28 cellular contexts compared by ENCODE assay signal in the genomic region with DNA sequence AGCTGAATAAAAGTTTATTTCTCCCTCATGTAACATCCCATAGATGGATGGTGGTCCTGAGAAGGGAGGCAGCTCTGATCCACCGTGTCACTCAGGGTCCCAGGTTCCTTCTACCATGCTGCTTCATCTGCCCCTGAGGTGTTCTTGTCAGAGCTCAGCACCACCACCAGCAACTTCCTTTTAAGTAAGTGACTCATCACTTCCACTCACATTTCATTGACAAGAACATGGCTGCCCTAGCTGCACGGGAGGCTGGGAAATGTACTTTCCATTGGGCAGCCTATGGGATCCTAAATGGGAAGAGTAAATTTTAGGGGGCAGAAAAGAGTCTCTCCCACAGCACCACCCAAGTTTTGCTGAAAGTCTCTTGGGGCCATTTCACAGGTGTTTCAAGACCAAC.
A peak's percentile ranks its signal among the peaks of the same experiment; 100 is the strongest.
DNase-seq lines count a peak whose midpoint lies in the region; TF ChIP-seq lines count a peak whose summit lies in the region.
"Had no signal": no experiment of that assay in that cellular context is flagged by ENCODE, and none has a peak within 500 bp of the region (broad histone marks: within the 10 kb centered on the region; RNA-seq: fewer than 3 reads in every experiment).

No MANE protein-coding gene starts in this region.

- TF ChIP-seq CTCF in HEK293 (tag by site-specific recombination; IDR thresholded peaks at IDR 0.05) (no peak), OCI-LY3 (IDR thresholded peaks at IDR 0.05; ENCODE audit: low read depth, low read length) (no peak), epithelial cell of esophagus (IDR thresholded peaks at IDR 0.05; ENCODE audit: insufficient read depth, low read depth, low read length, missing control alignments) (no peak), endodermal cell (conservative IDR thresholded peaks at IDR 0.05) (no peak)

- no peaks in the 10 kb centered on the region for H3K79me2 ChIP-seq in OCI-LY3 (ENCODE audit: low read length)
- H3K79me2 ChIP-seq: parathyroid adenoma had no signal

- H3K9ac ChIP-seq in OCI-LY3 (ENCODE audit: low read length) = no peak overlapping the region
- no peak overlapping the region for H3K9ac ChIP-seq in endodermal cell (ENCODE audit: extremely low read depth, low read length, poor library complexity, severe bottlenecking)
- H3K9ac ChIP-seq: parathyroid adenoma had no signal

- H3K9me3 ChIP-seq in HEK293 (ENCODE audit: control insufficient read depth, insufficient read depth, low read depth, low read length) = no peaks in the 10 kb centered on the region
- H3K9me3 ChIP-seq in OCI-LY3 (ENCODE audit: insufficient read depth, low read length) = 0 out of 2 replicates have a peak, but pooled peaks cover 5% of the 10 kb centered on the region
- H3K9me3 ChIP-seq in endodermal cell (ENCODE audit: control insufficient read depth, low read length) = no peaks in the 10 kb centered on the region
- H3K9me3 ChIP-seq: BE2C, Caco-2, esophagus squamous epithelium, suprapubic skin had no signal

- H3K36me3 Mint-ChIP-seq in endodermal cell (ENCODE audit: low read depth) = no peaks in the 10 kb centered on the region
- H3K36me3 Mint-ChIP-seq: activated naive CD4-positive, alpha-beta T cell treated with anti-CD3 and anti-CD28 coated beads, Interleukin-2, amount 10 ng/mL, durations not matched to agents 7 days and 5 days had no signal

- POLR2A ChIA-PET in HEK293 (lab: Yijun Ruan, JAX) = no interaction called here

- DNase-seq in NOMO-1 treated with DMSO at 0.1 percent for 48 hours (lab: John Stamatoyannopoulos, UW; ENCODE audit: unreplicated experiment) (peak; percentile 13), NOMO-1 (lab: John Stamatoyannopoulos, UW; ENCODE audit: unreplicated experiment in 2 of 2) (no peak), epithelial cell of esophagus (ENCODE audit: low read depth) (peak; percentile 52), anterior cingulate cortex (lab: John Stamatoyannopoulos, UW) (no peak), endodermal cell (no peak), NCI-H774 (lab: John Stamatoyannopoulos, UW) (no peak)
- DNase-seq: 8988T; activated CD8-positive, alpha-beta memory T cell treated with anti-CD3 and anti-CD28 coated beads for 24 hours; activated naive CD4-positive, alpha-beta T cell treated with anti-CD3 and anti-CD28 coated beads, Interleukin-2, amount 10 ng/mL, durations not matched to agents 7 days and 5 days; activated T-cell treated with anti-CD3 and anti-CD28 coated beads, Interleukin-2, amount 50 U/mL, for 4 hours; BE2C; Caco-2; cerebellar nuclear complex; effector CD4-positive, alpha-beta T cell; EL; esophagus squamous epithelium; HFFc6; midbrain; NCI-H1092; NCI-H2107; NCI-H510A; Right ventricle myocardium superior had no signal

- H3K4me2 ChIP-seq in OCI-LY3 (ENCODE audit: low read length) = peak overlapping the region; percentile 41

- WGBS in endodermal cell (ENCODE audit: insufficient coverage in 1 of 2, insufficient read length in 1 of 2), 2 experiments = 83 to 100% methylated on average over 1 to 2 of the region's 2 CpGs

- H4K20me1 ChIP-seq in OCI-LY3 (ENCODE audit: insufficient read depth, low read length) = no peaks in the 10 kb centered on the region

- H3K27ac Mint-ChIP-seq in endodermal cell = no peak overlapping the region
- H3K27ac Mint-ChIP-seq: activated naive CD4-positive, alpha-beta T cell treated with anti-CD3 and anti-CD28 coated beads, Interleukin-2, amount 10 ng/mL, durations not matched to agents 7 days and 5 days; HFFc6 had no signal

- H3K9me3 Mint-ChIP-seq in endodermal cell = no peaks in the 10 kb centered on the region
- H3K9me3 Mint-ChIP-seq: activated naive CD4-positive, alpha-beta T cell treated with anti-CD3 and anti-CD28 coated beads, Interleukin-2, amount 10 ng/mL, durations not matched to agents 7 days and 5 days; activated T-cell treated with anti-CD3 and anti-CD28 coated beads, Interleukin-2, amount 50 U/mL, for 4 hours; HFFc6; IgD-negative memory B cell; nephron had no signal

- H3K27ac ChIP-seq in HEK293 (ENCODE audit: extremely low read depth, low read depth, low read length) (no peak overlapping the region), OCI-LY3 (ENCODE audit: low read length) (no peak overlapping the region), endodermal cell (ENCODE audit: low read depth, low read length) (no peak overlapping the region)
- H3K27ac ChIP-seq: esophagus squamous epithelium, parathyroid adenoma, suprapubic skin had no signal

- H3K27me3 ChIP-seq in OCI-LY3 (ENCODE audit: low read depth, low read length) (peaks cover 30% of the 10 kb centered on the region), endodermal cell (ENCODE audit: control insufficient read depth, insufficient read depth, low read length, poor library complexity, severe bottlenecking) (no peaks in the 10 kb centered on the region)
- H3K27me3 ChIP-seq: BE2C, suprapubic skin had no signal

- peaks cover 4% of the 10 kb centered on the region for H3K4me1 Mint-ChIP-seq in endodermal cell
- H3K4me1 Mint-ChIP-seq: activated naive CD4-positive, alpha-beta T cell treated with anti-CD3 and anti-CD28 coated beads, Interleukin-2, amount 10 ng/mL, durations not matched to agents 7 days and 5 days; IgD-negative memory B cell; nephron had no signal

- peaks cover 3% of the 10 kb centered on the region for H3K27me3 Mint-ChIP-seq in endodermal cell (ENCODE audit: insufficient read depth)
- H3K27me3 Mint-ChIP-seq: IgD-negative memory B cell had no signal

- H3K4me1 ChIP-seq in HEK293 (ENCODE audit: control insufficient read depth, insufficient read depth, low read length) (no peaks in the 10 kb centered on the region), OCI-LY3 (ENCODE audit: low read length) (peaks cover 27% of the 10 kb centered on the region), endodermal cell (ENCODE audit: control insufficient read depth, insufficient read depth, low read length) (no peaks in the 10 kb centered on the region)
- H3K4me1 ChIP-seq: Caco-2, esophagus squamous epithelium, parathyroid adenoma, suprapubic skin had no signal

- H2AFZ ChIP-seq in OCI-LY3 (ENCODE audit: low read depth, low read length) = peak overlapping the region; percentile 34; the same call in 1 of the 2 replicates
- H2AFZ ChIP-seq: parathyroid adenoma had no signal

- no peak overlapping the region for H3K4me3 ChIP-seq in HEK293 (ENCODE audit: low read depth, low read length)
- H3K4me3 ChIP-seq in OCI-LY3 (ENCODE audit: low read length) = peak overlapping the region; percentile 35
- no peak overlapping the region for H3K4me3 ChIP-seq in epithelial cell of esophagus (ENCODE audit: low read length)
- H3K4me3 ChIP-seq in endodermal cell (ENCODE audit: low read length) = no peak overlapping the region
- H3K4me3 ChIP-seq: esophagus squamous epithelium, suprapubic skin had no signal

- H3K4me3 Mint-ChIP-seq in endodermal cell = no peak overlapping the region
- H3K4me3 Mint-ChIP-seq: activated naive CD4-positive, alpha-beta T cell treated with anti-CD3 and anti-CD28 coated beads, Interleukin-2, amount 10 ng/mL, durations not matched to agents 7 days and 5 days; activated T-cell treated with anti-CD3 and anti-CD28 coated beads, Interleukin-2, amount 50 U/mL, for 4 hours; HFFc6; IgD-negative memory B cell; nephron had no signal

- CTCF ChIA-PET in HEK293 (lab: Yijun Ruan, JAX) = interaction anchor here (0.6 to 1.4 kb wide), 2 partner anchors 116 to 128 kb away, joined by 3 to 5 read pairs; no protein-coding TSS in a partner anchor

- H3K36me3 ChIP-seq in HEK293 (ENCODE audit: control insufficient read depth in 2 of 2, insufficient read depth in 1 of 2, low read length in 2 of 2) (no peaks in the 10 kb centered on the region), OCI-LY3 (replicated peaks; ENCODE audit: low read depth, low read length) (no peaks in the 10 kb centered on the region), endodermal cell (ENCODE audit: control insufficient read depth, insufficient read depth, low read length) (no peaks in the 10 kb centered on the region)
- H3K36me3 ChIP-seq: BE2C, esophagus squamous epithelium, suprapubic skin had no signal

TF ChIP-seq in HEK293, 187 proteins besides CTCF, POLR2A, EP300 and RAD21:
- TF ChIP-seq ZNF274 (IDR thresholded peaks at IDR 0.05; ENCODE audit: low read length) (no peak), ZNF274 (tag by site-specific recombination; IDR thresholded peaks at IDR 0.05; ENCODE audit: borderline replicate concordance) (no peak)
- TF ChIP-seq, protein P1, sequence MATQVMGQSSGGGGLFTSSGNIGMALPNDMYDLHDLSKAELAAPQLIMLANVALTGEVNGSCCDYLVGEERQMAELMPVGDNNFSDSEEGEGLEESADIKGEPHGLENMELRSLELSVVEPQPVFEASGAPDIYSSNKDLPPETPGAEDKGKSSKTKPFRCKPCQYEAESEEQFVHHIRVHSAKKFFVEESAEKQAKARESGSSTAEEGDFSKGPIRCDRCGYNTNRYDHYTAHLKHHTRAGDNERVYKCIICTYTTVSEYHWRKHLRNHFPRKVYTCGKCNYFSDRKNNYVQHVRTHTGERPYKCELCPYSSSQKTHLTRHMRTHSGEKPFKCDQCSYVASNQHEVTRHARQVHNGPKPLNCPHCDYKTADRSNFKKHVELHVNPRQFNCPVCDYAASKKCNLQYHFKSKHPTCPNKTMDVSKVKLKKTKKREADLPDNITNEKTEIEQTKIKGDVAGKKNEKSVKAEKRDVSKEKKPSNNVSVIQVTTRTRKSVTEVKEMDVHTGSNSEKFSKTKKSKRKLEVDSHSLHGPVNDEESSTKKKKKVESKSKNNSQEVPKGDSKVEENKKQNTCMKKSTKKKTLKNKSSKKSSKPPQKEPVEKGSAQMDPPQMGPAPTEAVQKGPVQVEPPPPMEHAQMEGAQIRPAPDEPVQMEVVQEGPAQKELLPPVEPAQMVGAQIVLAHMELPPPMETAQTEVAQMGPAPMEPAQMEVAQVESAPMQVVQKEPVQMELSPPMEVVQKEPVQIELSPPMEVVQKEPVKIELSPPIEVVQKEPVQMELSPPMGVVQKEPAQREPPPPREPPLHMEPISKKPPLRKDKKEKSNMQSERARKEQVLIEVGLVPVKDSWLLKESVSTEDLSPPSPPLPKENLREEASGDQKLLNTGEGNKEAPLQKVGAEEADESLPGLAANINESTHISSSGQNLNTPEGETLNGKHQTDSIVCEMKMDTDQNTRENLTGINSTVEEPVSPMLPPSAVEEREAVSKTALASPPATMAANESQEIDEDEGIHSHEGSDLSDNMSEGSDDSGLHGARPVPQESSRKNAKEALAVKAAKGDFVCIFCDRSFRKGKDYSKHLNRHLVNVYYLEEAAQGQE (tag by site-specific recombination; IDR thresholded peaks at IDR 0.05) = peak; percentile 50

Comparison
In these comparisons a context has a peak if more than half of its experiments do, and no peak if none do; other contexts are left out.
1. DNase-seq: peak in NOMO-1 treated with DMSO at 0.1 percent for 48 hours (single experiment) and epithelial cell of esophagus (single experiment); none in NOMO-1 (0 of 2), anterior cingulate cortex (0 of 58), endodermal cell (single experiment) and NCI-H774 (single experiment).